In genomic region chr7:42070068-42070467, GRCh38 we compare ENCODE assay signal across 19 cellular contexts.
A peak's percentile ranks its signal among the peaks of the same experiment; 100 is the strongest.
DNase-seq lines count a peak whose midpoint lies in the region; ATAC-seq and TF ChIP-seq lines count a peak whose summit lies in the region.
"Had no signal": no experiment of that assay in that cellular context is flagged by ENCODE, and none has a peak within 500 bp of the region (broad histone marks: within the 10 kb centered on the region; RNA-seq: fewer than 3 reads in every experiment).

No MANE protein-coding gene starts in this region.

- peaks cover 0 to 10% (median 0%) of the 10 kb centered on the region in 9 donors for H3K4me1 ChIP-seq in heart right ventricle

- H3K4me3 Mint-ChIP-seq in neural crest cell, result peak overlapping the region; percentile 57
- H3K4me3 Mint-ChIP-seq: activated CD4-positive, alpha-beta T cell treated with anti-CD3 and anti-CD28 coated beads, Interleukin-2, amount 10 ng/mL, durations not matched to agents 7 days and 5 days; activated naive CD8-positive, alpha-beta T cell treated with anti-CD3 and anti-CD28 coated beads, Interleukin-2, amount 10 ng/mL, durations not matched to agents 7 days and 5 days; naive thymus-derived CD4-positive, alpha-beta T cell had no signal

- ATAC-seq in HG02678 (IDR thresholded peaks at IDR 0.05; ENCODE audit: unreplicated experiment) (no peak), heart right ventricle (no peak)
- ATAC-seq: naive thymus-derived CD4-positive, alpha-beta T cell had no signal

- H3K27ac ChIP-seq in heart right ventricle, result no peak overlapping the region

- no peak overlapping the region for H3K27ac Mint-ChIP-seq in neural crest cell (ENCODE audit: unreplicated experiment)
- H3K27ac Mint-ChIP-seq: activated CD4-positive, alpha-beta T cell treated with anti-CD3 and anti-CD28 coated beads, Interleukin-2, amount 10 ng/mL, durations not matched to agents 7 days and 5 days; activated naive CD8-positive, alpha-beta T cell treated with anti-CD3 and anti-CD28 coated beads, Interleukin-2, amount 10 ng/mL, durations not matched to agents 7 days and 5 days; naive thymus-derived CD4-positive, alpha-beta T cell had no signal

- WGBS in heart right ventricle, 2 donors, result 89% methylated on average over 2 of the region's 2 CpGs

- TF ChIP-seq CTCF in NB4 (IDR thresholded peaks at IDR 0.05; ENCODE audit: low read depth, low read length), result no peak
- no peak for TF ChIP-seq CTCF in epithelial cell of esophagus (IDR thresholded peaks at IDR 0.05; ENCODE audit: insufficient read depth, low read depth, low read length, missing control alignments)
- TF ChIP-seq CTCF in neural crest cell (conservative IDR thresholded peaks at IDR 0.05), result no peak
- TF ChIP-seq CTCF in heart right ventricle (IDR thresholded peaks at IDR 0.05), result no peak

- intact Hi-C loops in heart right ventricle (cut with DNase I), result no loop called here

- peaks cover 84% of the 10 kb centered on the region for H3K4me1 Mint-ChIP-seq in neural crest cell
- H3K4me1 Mint-ChIP-seq: activated CD4-positive, alpha-beta T cell treated with anti-CD3 and anti-CD28 coated beads, Interleukin-2, amount 10 ng/mL, durations not matched to agents 7 days and 5 days; activated naive CD8-positive, alpha-beta T cell treated with anti-CD3 and anti-CD28 coated beads, Interleukin-2, amount 10 ng/mL, durations not matched to agents 7 days and 5 days; naive thymus-derived CD4-positive, alpha-beta T cell had no signal

- peaks cover 4% of the 10 kb centered on the region for H3K36me3 Mint-ChIP-seq in neural crest cell (ENCODE audit: low read depth)
- H3K36me3 Mint-ChIP-seq: activated naive CD8-positive, alpha-beta T cell treated with anti-CD3 and anti-CD28 coated beads, Interleukin-2, amount 10 ng/mL, durations not matched to agents 7 days and 5 days; naive thymus-derived CD4-positive, alpha-beta T cell had no signal

- H3K4me3 ChIP-seq in NB4 (ENCODE audit: low read depth, low read length) (no peak overlapping the region), epithelial cell of esophagus (ENCODE audit: low read length) (no peak overlapping the region), heart right ventricle (no peak overlapping the region)
- H3K4me3 ChIP-seq: MG63 had no signal

- H3K27me3 Mint-ChIP-seq in neural crest cell (ENCODE audit: low read depth), result no peaks in the 10 kb centered on the region
- H3K27me3 Mint-ChIP-seq: activated CD4-positive, alpha-beta T cell treated with anti-CD3 and anti-CD28 coated beads, Interleukin-2, amount 10 ng/mL, durations not matched to agents 7 days and 5 days had no signal

- no peaks in the 10 kb centered on the region for H3K36me3 ChIP-seq in heart right ventricle
- H3K36me3 ChIP-seq: MG63 had no signal

- no peak for TF ChIP-seq POLR2A in NB4 (IDR thresholded peaks at IDR 0.05; ENCODE audit: extremely low read depth, insufficient read length)

- H3K9me3 ChIP-seq in heart right ventricle, result no peaks in the 10 kb centered on the region
- H3K9me3 ChIP-seq: MG63 had no signal

- DNase-seq in DMS53 treated with DMSO at 0.1 percent for 48 hours (lab: John Stamatoyannopoulos, UW; ENCODE audit: unreplicated experiment), result peak; percentile 78
- DNase-seq in NB4 (ENCODE audit: low read depth), result peak; percentile 64
- peak; percentile 87 for DNase-seq in epithelial cell of esophagus (ENCODE audit: low read depth)
- DNase-seq in neural crest cell (ENCODE audit: low read depth, low spot score), result no peak
- no peak for DNase-seq in NCI-H524 treated with DMSO at 0.1 percent for 48 hours (lab: John Stamatoyannopoulos, UW)
- no peak for DNase-seq in heart right ventricle
- DNase-seq in epidermal melanocyte (ENCODE audit: insufficient read length, low spot score), result no peak
- DNase-seq: activated CD4-positive, alpha-beta T cell treated with anti-CD3 and anti-CD28 coated beads, Interleukin-2, amount 10 ng/mL, durations not matched to agents 7 days and 5 days; activated naive CD8-positive, alpha-beta T cell treated with anti-CD3 and anti-CD28 coated beads, Interleukin-2, amount 10 ng/mL, durations not matched to agents 7 days and 5 days; activated T-cell treated with anti-CD3 and anti-CD28 coated beads, Interleukin-2, amount 50 U/mL, for 1 hour; COR-L47; MG63; naive thymus-derived CD4-positive, alpha-beta T cell; NCI-H2227 treated with DMSO at 0.1 percent for 48 hours; retina; SIG-M5; stimulated activated CD4-positive, alpha-beta T cell treated with anti-CD3 and anti-CD28 coated beads, Interleukin-2, amount 100 ng/mL, for 24 hours; T1000 had no signal

- H3K27me3 ChIP-seq in heart right ventricle, result no peaks in the 10 kb centered on the region
- H3K27me3 ChIP-seq: MG63 had no signal

- no peaks in the 10 kb centered on the region for H3K9me3 Mint-ChIP-seq in neural crest cell
- H3K9me3 Mint-ChIP-seq: activated CD4-positive, alpha-beta T cell treated with anti-CD3 and anti-CD28 coated beads, Interleukin-2, amount 10 ng/mL, durations not matched to agents 7 days and 5 days; activated naive CD8-positive, alpha-beta T cell treated with anti-CD3 and anti-CD28 coated beads, Interleukin-2, amount 10 ng/mL, durations not matched to agents 7 days and 5 days; naive thymus-derived CD4-positive, alpha-beta T cell had no signal

Comparison
In these comparisons a context has a peak if more than half of its experiments do, and no peak if none do; other contexts are left out.
1. DNase-seq: peak in DMS53 treated with DMSO at 0.1 percent for 48 hours (single experiment), NB4 (single experiment) and epithelial cell of esophagus (single experiment); none in neural crest cell (single experiment), NCI-H524 treated with DMSO at 0.1 percent for 48 hours (single experiment), heart right ventricle (0 of 2) and epidermal melanocyte (single experiment).